26 cellular contexts compared by ENCODE assay signal in the genomic region with DNA sequence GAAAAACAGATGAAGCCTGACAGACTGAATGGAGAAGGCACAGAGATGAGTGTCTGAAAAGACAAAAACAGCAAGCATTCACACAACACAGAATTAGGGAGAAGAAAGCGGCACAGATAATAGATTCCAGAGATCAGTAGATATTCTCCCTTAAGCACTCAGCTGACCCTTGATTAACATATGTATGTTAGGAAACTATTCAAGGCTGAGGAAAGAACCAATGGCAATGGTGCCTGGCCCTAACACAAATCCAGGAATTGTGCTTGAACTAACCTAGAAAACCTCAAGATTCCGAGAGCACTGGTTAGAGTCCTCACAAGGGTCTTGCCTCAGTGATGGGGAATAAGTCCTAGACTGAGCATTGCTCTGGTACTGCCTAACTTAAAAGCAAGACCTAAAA. TPM values are rescaled to one million over a fixed set of nuclear protein-coding genes. Genes with fewer than 3 reads are reported as not detected.
"Had no signal": no experiment of that assay in that cellular context is flagged by ENCODE, and none has a peak within 500 bp of the region (broad histone marks: within the 10 kb centered on the region; RNA-seq: fewer than 3 reads in every experiment).

No MANE protein-coding gene starts in this region.

- H3K27ac ChIP-seq: dorsolateral prefrontal cortex, epithelial cell of prostate, gastroesophageal sphincter, heart right ventricle, left lung, psoas muscle, sigmoid colon, stomach, tibial artery had no signal

- H3K36me3 Mint-ChIP-seq: naive thymus-derived CD4-positive, alpha-beta T cell; stimulated activated effector memory CD8-positive, alpha-beta T cell treated with anti-CD3 and anti-CD28 coated beads, Interleukin-12 subunit alpha, Interleukin-12 subunit beta, amount 100 ng/mL, for 72 hours; type B pancreatic cell had no signal

- H3K9me3 Mint-ChIP-seq: endodermal cell; nephron; stimulated activated effector memory CD8-positive, alpha-beta T cell treated with anti-CD3 and anti-CD28 coated beads, Interleukin-12 subunit alpha, Interleukin-12 subunit beta, amount 100 ng/mL, for 72 hours; type B pancreatic cell had no signal

- H3K27ac Mint-ChIP-seq: naive thymus-derived CD4-positive, alpha-beta T cell; nephron; stimulated activated effector memory CD8-positive, alpha-beta T cell treated with anti-CD3 and anti-CD28 coated beads, Interleukin-12 subunit alpha, Interleukin-12 subunit beta, amount 100 ng/mL, for 72 hours; type B pancreatic cell had no signal

- ATAC-seq: esophagus mucosa; gastroesophageal sphincter; heart right ventricle; left cardiac atrium; left lung; naive thymus-derived CD4-positive, alpha-beta T cell; psoas muscle; right cardiac atrium; stimulated activated effector memory CD8-positive, alpha-beta T cell treated with anti-CD3 and anti-CD28 coated beads, Interleukin-12 subunit alpha, Interleukin-12 subunit beta, amount 100 ng/mL, for 72 hours had no signal

- H3K4me3 Mint-ChIP-seq: endodermal cell; naive thymus-derived CD4-positive, alpha-beta T cell; nephron; stimulated activated effector memory CD8-positive, alpha-beta T cell treated with anti-CD3 and anti-CD28 coated beads, Interleukin-12 subunit alpha, Interleukin-12 subunit beta, amount 100 ng/mL, for 72 hours; type B pancreatic cell had no signal

- H3K4me1 ChIP-seq: gastroesophageal sphincter, heart right ventricle, left lung, psoas muscle, sigmoid colon, stomach, tibial artery had no signal

- H3K27me3 Mint-ChIP-seq: naive thymus-derived CD4-positive, alpha-beta T cell; type B pancreatic cell had no signal

- H3K9me3 ChIP-seq: gastroesophageal sphincter, heart right ventricle, left lung, psoas muscle, sigmoid colon, stomach, tibial artery had no signal

- H3K27me3 ChIP-seq: dorsolateral prefrontal cortex, gastroesophageal sphincter, heart right ventricle, left lung, sigmoid colon, stomach, tibial artery had no signal

- H3K36me3 ChIP-seq: gastroesophageal sphincter, heart right ventricle, left lung, sigmoid colon, stomach, tibial artery had no signal

- H3K4me3 ChIP-seq: dorsolateral prefrontal cortex, gastroesophageal sphincter, heart right ventricle, left lung, psoas muscle, sigmoid colon, stomach, tibial artery had no signal

- H3K4me1 Mint-ChIP-seq: naive thymus-derived CD4-positive, alpha-beta T cell; nephron; stimulated activated effector memory CD8-positive, alpha-beta T cell treated with anti-CD3 and anti-CD28 coated beads, Interleukin-12 subunit alpha, Interleukin-12 subunit beta, amount 100 ng/mL, for 72 hours had no signal

- DNase-seq: dorsolateral prefrontal cortex; effector CD4-positive, alpha-beta T cell; endodermal cell; foreskin fibroblast; heart right ventricle; hippocampal formation; left cardiac atrium; left lung; mesenchymal stem cell; midbrain; naive thymus-derived CD4-positive, alpha-beta T cell; nucleus accumbens; psoas muscle; right cardiac atrium; sigmoid colon; stimulated activated CD4-positive, alpha-beta T cell treated with anti-CD3 and anti-CD28 coated beads, Interleukin-2, amount 100 ng/mL, for 24 hours; stimulated activated CD4-positive, alpha-beta T cell treated with anti-CD3 and anti-CD28 coated beads, Interleukin-4, amount 100 ng/mL, for 24 hours; stimulated activated naive CD4-positive, alpha-beta T cell treated with Interleukin-2 at 50 U/mL for 16 hours; stomach; tibial artery had no signal

RNA-seq across cellular contexts. Expression of gene KCNT2, which starts 30.9 kb away (rescaled TPM):
- total RNA-seq: naive thymus-derived CD4-positive, alpha-beta T cell had no signal
